In genomic region chrX:103919336-103919682, GRCh38 we compare ENCODE assay signal across 8 cellular contexts. TPM values are rescaled to one million over a fixed set of nuclear protein-coding genes. Genes with fewer than 3 reads are reported as not detected.
DNase-seq lines count a peak whose midpoint lies in the region; ATAC-seq and TF ChIP-seq lines count a peak whose summit lies in the region.

No MANE protein-coding gene starts in this region.

- POLR2A ChIA-PET in naive thymus-derived CD8-positive, alpha-beta T cell (lab: Charles Lee): interaction anchor here (1.2 kb wide), 1 partner anchor 232 kb away, joined by 3 read pairs; no protein-coding TSS in a partner anchor

- no peaks in the 10 kb centered on the region for H3K9me3 Mint-ChIP-seq in naive thymus-derived CD8-positive, alpha-beta T cell

- H3K4me3 ChIP-seq in GM12864 (ENCODE audit: low read depth, low read length) (peak overlapping the region; percentile 63), WERI-Rb-1 (ENCODE audit: low read depth, low read length) (peak overlapping the region; percentile 61)

- H3K4me3 Mint-ChIP-seq in naive thymus-derived CD8-positive, alpha-beta T cell: peak overlapping the region; percentile 88 to 98 (median 92)

- H3K36me3 ChIP-seq in WERI-Rb-1: no peaks in the 10 kb centered on the region

- peak; percentile 41 for ATAC-seq in HG02610 (IDR thresholded peaks at IDR 0.05; ENCODE audit: unreplicated experiment)
- peak; percentile 61 to 62 for ATAC-seq in naive thymus-derived CD8-positive, alpha-beta T cell

- H3K27ac Mint-ChIP-seq in naive thymus-derived CD8-positive, alpha-beta T cell: peak overlapping the region; percentile 89 to 96 (median 94)

- H3K9me3 ChIP-seq in WERI-Rb-1 (ENCODE audit: severe bottlenecking): no peaks in the 10 kb centered on the region

- H3K27ac ChIP-seq in WERI-Rb-1: peak overlapping the region; percentile 66

- H3K4me1 Mint-ChIP-seq in naive thymus-derived CD8-positive, alpha-beta T cell: peaks cover 11 to 25% (median 22%) of the 10 kb centered on the region in 4 donors

- no peaks in the 10 kb centered on the region for H3K27me3 Mint-ChIP-seq in naive thymus-derived CD8-positive, alpha-beta T cell

- H3K27me3 ChIP-seq in WERI-Rb-1 (ENCODE audit: insufficient read depth, low read depth, severe bottlenecking): no peaks in the 10 kb centered on the region

- TF ChIP-seq CTCF in GM12864 (IDR thresholded peaks at IDR 0.05; ENCODE audit: low read depth, low read length, missing control alignments) (peak; percentile 48), WERI-Rb-1 (IDR thresholded peaks at IDR 0.05; ENCODE audit: low read depth, low read length) (0 out of 2 replicates have a peak, but pooled peaks have one; percentile 10)

- no peaks in the 10 kb centered on the region for H3K36me3 Mint-ChIP-seq in naive thymus-derived CD8-positive, alpha-beta T cell

- DNase-seq in A172 (ENCODE audit: low spot score) (peak; percentile 12), GM12864 (ENCODE audit: low read depth) (peak; percentile 19), NCI-H146 treated with DMSO at 0.1 percent for 48 hours (lab: John Stamatoyannopoulos, UW; ENCODE audit: unreplicated experiment) (peak; percentile 40), WERI-Rb-1 (peak; percentile 28), fibroblast of gingiva (ENCODE audit: low read depth) (peak; percentile 34), activated gamma-delta T cell (lab: John Stamatoyannopoulos, UW) (no peak)
- DNase-seq in naive thymus-derived CD8-positive, alpha-beta T cell: peak in 6 of 10 donors; percentile 11 to 63 (median 33)

RNA-seq across cellular contexts. Expression of gene TMSB15B, which starts 43.1 kb away (rescaled TPM):
- 17.0 and 24.3 TPM in 2 replicates for total RNA-seq in A172 (2014; rRNA removed; shearing (Covaris generic))
- 1 to 10 TPM; 6.1 to 7.0 TPM for total RNA-seq in naive thymus-derived CD8-positive, alpha-beta T cell
- polyA plus RNA-seq in naive thymus-derived CD8-positive, alpha-beta T cell: 10 to 100 TPM in 2 of 3 donors, 1 to 10 TPM in 1; 9.5 to 11.8 (median 11.5) TPM
